ENCODE assay signal across 1 cellular context in genomic region chr2:44364604-44365003, GRCh38.
TF ChIP-seq lines count a peak whose summit lies in the region.

No MANE protein-coding gene starts in this region.

TF ChIP-seq in K562, 482 proteins besides CTCF, POLR2A, EP300 and RAD21 (continued from another document and continues in another):
- TF ChIP-seq POLR2AphosphoS5 (IDR thresholded peaks at IDR 0.05; ENCODE audit: control insufficient read depth, insufficient read depth, low read depth, low read length) (peak; percentile 84), PML (IDR thresholded peaks at IDR 0.05; ENCODE audit: low read length) (peak; percentile 68), MYC (IDR thresholded peaks at IDR 0.05; ENCODE audit: low read depth, low read length) (no peak), MYC (CRISPR knock-in tag; IDR thresholded peaks at IDR 0.05; ENCODE audit: borderline replicate concordance, low read depth) (no peak), NCOR1 (IDR thresholded peaks at IDR 0.05) (peak; percentile 61), HDAC1 (IDR thresholded peaks at IDR 0.05) (no peak), ARID1B (IDR thresholded peaks at IDR 0.05) (peak; percentile 71), ZNF347 (CRISPR knock-in tag; IDR thresholded peaks at IDR 0.05; ENCODE audit: low read depth) (no peak), KLF16 (IDR thresholded peaks at IDR 0.05) (peak; percentile 66; the same call in 1 of the 2 replicates), TCF3 (CRISPR knock-in tag; IDR thresholded peaks at IDR 0.05) (peak; percentile 85), RUNX1 (IDR thresholded peaks at IDR 0.05; ENCODE audit: low read depth) (no peak), ETV5 (CRISPR knock-in tag; IDR thresholded peaks at IDR 0.05; ENCODE audit: low read depth) (no peak), PRPF4 (IDR thresholded peaks at IDR 0.05; ENCODE audit: insufficient read depth, low read depth, low read length, poor library complexity, severe bottlenecking) (no peak), ZNF133 (CRISPR knock-in tag; IDR thresholded peaks at IDR 0.05) (no peak), POU5F1 (IDR thresholded peaks at IDR 0.05; ENCODE audit: borderline replicate concordance, low read depth, low read length, partially characterized antibody) (no peak), KDM1A (IDR thresholded peaks at IDR 0.05) (no peak), FOXM1 (IDR thresholded peaks at IDR 0.05; ENCODE audit: low read depth) (peak; percentile 18; the same call in 1 of the 2 replicates), FOXM1 (CRISPR knock-in tag; IDR thresholded peaks at IDR 0.05; ENCODE audit: low read depth) (no peak), MECOM (CRISPR knock-in tag; IDR thresholded peaks at IDR 0.05) (no peak), PURB (CRISPR knock-in tag; IDR thresholded peaks at IDR 0.05; ENCODE audit: low read depth) (no peak), MAX (CRISPR knock-in tag; IDR thresholded peaks at IDR 0.05) (peak; percentile 83), ID3 (CRISPR knock-in tag; IDR thresholded peaks at IDR 0.05) (no peak), ID3 (tag; IDR thresholded peaks at IDR 0.05) (0 out of 2 replicates have a peak, but pooled peaks have one; percentile 66), STAT5A (IDR thresholded peaks at IDR 0.05; ENCODE audit: borderline replicate concordance, low read length) (peak; percentile 71), KAT7 (CRISPR knock-in tag; IDR thresholded peaks at IDR 0.05; ENCODE audit: borderline replicate concordance) (no peak), ZNF217 (CRISPR knock-in tag; IDR thresholded peaks at IDR 0.05) (no peak), MTA2 (IDR thresholded peaks at IDR 0.05; ENCODE audit: low read depth) (0 out of 2 replicates have a peak, but pooled peaks have one; percentile 12), ZNF311 (CRISPR knock-in tag; IDR thresholded peaks at IDR 0.05) (no peak), ZNF668 (CRISPR knock-in tag; IDR thresholded peaks at IDR 0.05) (no peak), ARID3A (IDR thresholded peaks at IDR 0.05; ENCODE audit: borderline replicate concordance, low read depth, low read length) (no peak), CBFA2T2 (conservative IDR thresholded peaks at IDR 0.05) (peak; percentile 85), RBM14 (IDR thresholded peaks at IDR 0.05; ENCODE audit: borderline replicate concordance, insufficient read depth, low read depth, low read length) (no peak), PRMT5 (CRISPR knock-in tag; IDR thresholded peaks at IDR 0.05) (no peak), CREB1 (IDR thresholded peaks at IDR 0.05) (0 out of 2 replicates have a peak, but pooled peaks have one; percentile 18), CREB1 (CRISPR knock-in tag; IDR thresholded peaks at IDR 0.05) (no peak), GTF2B (IDR thresholded peaks at IDR 0.05; ENCODE audit: extremely low read depth, insufficient read length) (no peak), VEZF1 (CRISPR knock-in tag; IDR thresholded peaks at IDR 0.05) (no peak), TRIM24 (IDR thresholded peaks at IDR 0.05) (peak; percentile 60 to 72; a peak in 3 of 4 replicates), HEY1 (CRISPR knock-in tag; IDR thresholded peaks at IDR 0.05; ENCODE audit: borderline replicate concordance) (no peak), MBD1 (CRISPR knock-in tag; IDR thresholded peaks at IDR 0.05) (no peak), TAL1 (IDR thresholded peaks at IDR 0.05) (peak; percentile 72), EWSR1 (IDR thresholded peaks at IDR 0.05; ENCODE audit: borderline replicate concordance, low read depth, partially characterized antibody) (no peak), ZNF3 (CRISPR knock-in tag; IDR thresholded peaks at IDR 0.05) (no peak), L3MBTL2 (IDR thresholded peaks at IDR 0.05) (no peak), EGR1 (conservative IDR thresholded peaks at IDR 0.05) (no peak), ELK1 (CRISPR knock-in tag; IDR thresholded peaks at IDR 0.05) (no peak), HDAC2 (IDR thresholded peaks at IDR 0.05) (no peak), IFI16 (CRISPR knock-in tag; IDR thresholded peaks at IDR 0.05) (no peak), ZNF253 (CRISPR knock-in tag; conservative IDR thresholded peaks at IDR 0.05) (no peak), ZNF609 (CRISPR knock-in tag; IDR thresholded peaks at IDR 0.05; ENCODE audit: borderline replicate concordance) (no peak), MAFG (tag; conservative IDR thresholded peaks at IDR 0.05) (no peak), ZNF445 (CRISPR knock-in tag; IDR thresholded peaks at IDR 0.05; ENCODE audit: low read depth) (no peak), SLC30A9 (CRISPR knock-in tag; IDR thresholded peaks at IDR 0.05) (no peak), ZNF512 (tag; IDR thresholded peaks at IDR 0.05) (no peak), CBFA2T3 (IDR thresholded peaks at IDR 0.05) (peak; percentile 90), SFPQ (IDR thresholded peaks at IDR 0.05; ENCODE audit: low read depth, low read length) (no peak), ATF3 (IDR thresholded peaks at IDR 0.05) (no peak), ATF3 (CRISPR knock-in tag; conservative IDR thresholded peaks at IDR 0.05) (no peak)
